34 cellular contexts compared by ENCODE assay signal in the genomic region with DNA sequence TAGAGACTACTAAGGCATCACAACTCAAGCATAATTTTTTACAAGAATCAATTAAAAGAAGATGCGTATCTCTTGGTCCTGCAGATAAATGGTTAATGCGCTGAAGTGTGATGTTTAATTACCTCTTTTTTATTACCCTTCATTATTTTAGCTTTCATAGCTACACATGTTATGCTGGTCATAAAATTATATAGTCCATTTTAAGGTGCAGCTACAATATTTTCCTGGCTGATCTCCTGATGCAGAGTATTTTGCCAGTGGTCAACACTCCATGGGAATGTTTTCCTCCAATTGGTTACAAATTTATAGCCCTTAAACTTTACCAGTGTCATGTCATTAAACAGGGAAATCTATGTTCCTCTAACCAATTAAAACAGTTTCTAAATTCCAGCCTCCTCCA.
"Had no signal": no experiment of that assay in that cellular context is flagged by ENCODE, and none has a peak within 500 bp of the region (broad histone marks: within the 10 kb centered on the region; RNA-seq: fewer than 3 reads in every experiment).

No MANE protein-coding gene starts in this region.

- H3K4me1 ChIP-seq: adrenal gland, body of pancreas, breast epithelium had no signal

- H3K27ac ChIP-seq: adrenal gland, body of pancreas, brain microvascular endothelial cell, breast epithelium, VCaP had no signal

- H3K9me3 ChIP-seq: adrenal gland, body of pancreas, breast epithelium had no signal

- DNase-seq: activated B cell treated with CpG ODN at 0.5 μM for 24 hours; activated CD4-positive, alpha-beta memory T cell treated with anti-CD3 and anti-CD28 coated beads for 36 hours; activated CD4-positive, alpha-beta T cell treated with anti-CD3 and anti-CD28 coated beads for 4 hours; activated CD4-positive, alpha-beta T cell treated with anti-CD3 and anti-CD28 coated beads, Interleukin-2, amount 10 ng/mL, durations not matched to agents 24 days and 14 days; activated CD4-positive, alpha-beta T cell treated with anti-CD3 and anti-CD28 coated beads, Interleukin-2, amount 50 U/mL, for 1 hour; activated CD4-positive, alpha-beta T cell treated with anti-CD3 and anti-CD28 coated beads, Interleukin-2, amount 50 U/mL, for 4 hours; activated CD4-positive, CD25-positive, alpha-beta regulatory T cell treated with anti-CD3 and anti-CD28 coated beads, Interleukin-2, amount 50 U/mL, for 72 hours; activated CD8-positive, alpha-beta memory T cell treated with anti-CD3 and anti-CD28 coated beads, Interleukin-2, amount 50 U/mL, for 4 hours; activated CD8-positive, alpha-beta T cell treated with anti-CD3 and anti-CD28 coated beads for 36 hours; activated effector memory CD4-positive, alpha-beta T cell treated with anti-CD3 and anti-CD28 coated beads, Interleukin-2, amount 50 U/mL, for 16 hours; activated gamma-delta T cell treated with Interleukin-2 at 50 U/mL for 16 hours; activated naive CD4-positive, alpha-beta T cell; activated naive CD4-positive, alpha-beta T cell treated with anti-CD3 and anti-CD28 coated beads for 36 hours; activated naive CD4-positive, alpha-beta T cell treated with anti-CD3 and anti-CD28 coated beads, Interleukin-2, amount 50 U/mL, for 16 hours; activated naive CD8-positive, alpha-beta T cell treated with anti-CD3 and anti-CD28 coated beads for 36 hours; activated T-cell treated with anti-CD3 and anti-CD28 coated beads for 4 hours; activated T-cell treated with anti-CD3 and anti-CD28 coated beads, Interleukin-2, amount 50 U/mL, for 1 hour; activated T-cell treated with anti-CD3 and anti-CD28 coated beads, Interleukin-2, amount 50 U/mL, for 4 hours; activated T-cell treated with anti-CD3 and anti-CD28 coated beads, Interleukin-2, amount 50 U/mL, for 72 hours; adrenal gland; amniotic stem cell; aorta; body of pancreas; brain microvascular endothelial cell; central memory CD4-positive, alpha-beta T cell; T-helper 1 cell; T-helper 2 cell; T-helper 9 cell had no signal

- H3K36me3 ChIP-seq: adrenal gland, brain microvascular endothelial cell, breast epithelium had no signal

- H3K27me3 ChIP-seq: adrenal gland, body of pancreas, brain microvascular endothelial cell, breast epithelium had no signal

- FAIRE-seq: astrocyte, TTC549 had no signal

- ATAC-seq: activated CD8-positive, alpha-beta T cell treated with anti-CD3 and anti-CD28 coated beads for 36 hours; activated naive CD4-positive, alpha-beta T cell treated with anti-CD3 and anti-CD28 coated beads, Interleukin-2, amount 50 U/mL, for 72 hours; activated T-cell treated with anti-CD3 and anti-CD28 coated beads, Interleukin-2, amount 50 U/mL, for 4 hours; activated T-cell treated with anti-CD3 and anti-CD28 coated beads, Interleukin-2, amount 50 U/mL, for 72 hours; activated T-helper 17 cell treated with anti-CD3 and anti-CD28 coated beads, Interleukin-2, amount 50 U/mL, for 72 hours; body of pancreas had no signal

- H3K4me3 ChIP-seq: adrenal gland, body of pancreas, breast epithelium had no signal
